ENCODE assay signal across 29 cellular contexts in genomic region chr1:165215676-165216075, GRCh38.
"Had no signal": no experiment of that assay in that cellular context is flagged by ENCODE, and none has a peak within 500 bp of the region (broad histone marks: within the 10 kb centered on the region; RNA-seq: fewer than 3 reads in every experiment).

No MANE protein-coding gene starts in this region.

- H3K9ac ChIP-seq: KMS-11 had no signal

- H3K36me3 Mint-ChIP-seq: activated CD4-positive, alpha-beta memory T cell treated with anti-CD3 and anti-CD28 coated beads for 36 hours; activated naive CD8-positive, alpha-beta T cell; brain; T-cell had no signal

- H3K27ac Mint-ChIP-seq: activated CD4-positive, alpha-beta memory T cell treated with anti-CD3 and anti-CD28 coated beads for 36 hours; activated CD4-positive, alpha-beta T cell treated with anti-CD3 and anti-CD28 coated beads, Interleukin-2, amount 10 ng/mL, durations not matched to agents 7 days and 5 days; activated naive CD4-positive, alpha-beta T cell treated with anti-CD3 and anti-CD28 coated beads for 36 hours; activated naive CD8-positive, alpha-beta T cell; activated T-helper 17 cell treated with anti-CD3 and anti-CD28 coated beads, Interleukin-2, amount 50 U/mL, for 72 hours; brain; T-cell had no signal

- H3K9me3 Mint-ChIP-seq: activated CD4-positive, alpha-beta memory T cell treated with anti-CD3 and anti-CD28 coated beads for 36 hours; activated CD4-positive, alpha-beta T cell treated with anti-CD3 and anti-CD28 coated beads, Interleukin-2, amount 10 ng/mL, durations not matched to agents 7 days and 5 days; activated naive CD4-positive, alpha-beta T cell treated with anti-CD3 and anti-CD28 coated beads for 36 hours; T-cell had no signal

- H3K27ac ChIP-seq: cardiac muscle cell, KMS-11, SK-N-MC had no signal

- H3K4me2 ChIP-seq: KMS-11 had no signal

- H3K9me3 ChIP-seq: MG63 had no signal

- H3K4me3 ChIP-seq: cardiac muscle cell, MG63, SK-N-MC had no signal

- H3K4me1 Mint-ChIP-seq: activated CD4-positive, alpha-beta T cell treated with anti-CD3 and anti-CD28 coated beads, Interleukin-2, amount 10 ng/mL, durations not matched to agents 7 days and 5 days; activated T-helper 17 cell treated with anti-CD3 and anti-CD28 coated beads, Interleukin-2, amount 50 U/mL, for 72 hours; T-cell had no signal

- DNase-seq: activated CD4-positive, alpha-beta memory T cell treated with anti-CD3 and anti-CD28 coated beads for 36 hours; activated CD4-positive, alpha-beta T cell treated with anti-CD3 and anti-CD28 coated beads, Interleukin-2, amount 10 ng/mL, durations not matched to agents 7 days and 5 days; activated CD4-positive, CD25-positive, alpha-beta regulatory T cell; activated CD8-positive, alpha-beta memory T cell treated with anti-CD3 and anti-CD28 coated beads for 24 hours; activated gamma-delta T cell; activated naive CD4-positive, alpha-beta T cell treated with anti-CD3 and anti-CD28 coated beads for 36 hours; activated T-cell treated with anti-CD3 and anti-CD28 coated beads for 4 hours; activated T-cell treated with anti-CD3 and anti-CD28 coated beads, Interleukin-2, amount 50 U/mL, for 48 hours; amygdala; cerebellar nuclear complex; MG63; MV-4-11; NCI-H1092 treated with DMSO at 0.1 percent for 48 hours; NCI-H1417 treated with DMSO at 0.1 percent for 48 hours; NCI-H1694; NCI-H2029; NCI-H446; NCI-H524; NCI-H82; T-cell; T-helper 2 cell; T1000 had no signal

- H3K27me3 ChIP-seq: cardiac muscle cell, MG63 had no signal

- H3K36me3 ChIP-seq: cardiac muscle cell, MG63 had no signal

- ATAC-seq: activated T-helper 17 cell treated with anti-CD3 and anti-CD28 coated beads, Interleukin-2, amount 50 U/mL, for 72 hours; Right ventricle myocardium inferior; T-cell had no signal

- H3K4me3 Mint-ChIP-seq: activated CD4-positive, alpha-beta memory T cell treated with anti-CD3 and anti-CD28 coated beads for 36 hours; activated CD4-positive, alpha-beta T cell treated with anti-CD3 and anti-CD28 coated beads, Interleukin-2, amount 10 ng/mL, durations not matched to agents 7 days and 5 days; activated naive CD4-positive, alpha-beta T cell treated with anti-CD3 and anti-CD28 coated beads for 36 hours; activated naive CD8-positive, alpha-beta T cell; activated T-helper 17 cell treated with anti-CD3 and anti-CD28 coated beads, Interleukin-2, amount 50 U/mL, for 72 hours; brain; T-cell had no signal
